Comparison of ENCODE assay signal across 9 cellular contexts in the genomic region with DNA sequence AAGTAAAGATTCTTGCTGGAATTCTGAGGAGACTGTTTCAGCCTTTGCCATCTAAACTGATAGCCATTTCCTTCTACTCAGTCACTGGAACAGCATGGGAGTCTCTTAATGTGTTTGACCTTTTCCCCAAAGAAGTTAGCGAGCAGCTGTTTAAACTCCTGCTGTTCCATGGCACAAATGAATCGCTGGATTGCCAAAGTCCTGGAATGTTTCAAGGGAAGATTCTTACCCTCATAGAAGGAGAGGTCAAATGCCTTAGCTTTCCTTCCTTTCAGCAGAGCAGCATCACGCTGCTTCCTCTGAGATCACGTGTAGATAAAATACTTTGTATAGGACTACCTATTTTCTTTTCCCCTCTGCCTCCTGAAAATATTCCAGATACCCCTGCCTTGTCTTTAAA. TPM values are rescaled to one million over a fixed set of nuclear protein-coding genes. Genes with fewer than 3 reads are reported as not detected.
A peak's percentile ranks its signal among the peaks of the same experiment; 100 is the strongest.
DNase-seq lines count a peak whose midpoint lies in the region; ATAC-seq and TF ChIP-seq lines count a peak whose summit lies in the region.
"Had no signal": no experiment of that assay in that cellular context is flagged by ENCODE, and none has a peak within 500 bp of the region (broad histone marks: within the 10 kb centered on the region; RNA-seq: fewer than 3 reads in every experiment).

No MANE protein-coding gene starts in this region.

- H3K36me3 Mint-ChIP-seq in mesothelial cell of epicardium, result peaks cover 3% of the 10 kb centered on the region
- H3K36me3 Mint-ChIP-seq: activated naive CD8-positive, alpha-beta T cell treated with anti-CD3 and anti-CD28 coated beads, Interleukin-2, amount 10 ng/mL, durations not matched to agents 7 days and 5 days had no signal

- no peaks in the 10 kb centered on the region for H3K27me3 Mint-ChIP-seq in mesothelial cell of epicardium (ENCODE audit: low read depth)

- no peak for TF ChIP-seq POLR2A in vagina (IDR thresholded peaks at IDR 0.05)

- no peak for TF ChIP-seq CTCF in epithelial cell of proximal tubule (conservative IDR thresholded peaks at IDR 0.05; ENCODE audit: low read depth, low read length)
- TF ChIP-seq CTCF in mesothelial cell of epicardium (IDR thresholded peaks at IDR 0.05; ENCODE audit: unreplicated experiment), result no peak
- no peak for TF ChIP-seq CTCF in vagina (IDR thresholded peaks at IDR 0.05)

- peak overlapping the region; percentile 88 for H3K27ac Mint-ChIP-seq in mesothelial cell of epicardium
- H3K27ac Mint-ChIP-seq: activated naive CD8-positive, alpha-beta T cell treated with anti-CD3 and anti-CD28 coated beads, Interleukin-2, amount 10 ng/mL, durations not matched to agents 7 days and 5 days had no signal

- no peak overlapping the region for H3K4me3 Mint-ChIP-seq in mesothelial cell of epicardium
- H3K4me3 Mint-ChIP-seq: activated naive CD8-positive, alpha-beta T cell treated with anti-CD3 and anti-CD28 coated beads, Interleukin-2, amount 10 ng/mL, durations not matched to agents 7 days and 5 days had no signal

- no peak overlapping the region for H3K4me3 ChIP-seq in epithelial cell of proximal tubule (ENCODE audit: low read depth, low read length)
- no peak overlapping the region for H3K4me3 ChIP-seq in vagina

- no peaks in the 10 kb centered on the region for H3K27me3 ChIP-seq in vagina

- peak; percentile 8 for DNase-seq in NCI-H82 (lab: John Stamatoyannopoulos, UW)
- DNase-seq in NCI-H82 treated with DMSO at 0.1 percent for 48 hours (lab: John Stamatoyannopoulos, UW; ENCODE audit: unreplicated experiment), result no peak
- DNase-seq in epithelial cell of proximal tubule (ENCODE audit: low read depth), result peak; percentile 76
- DNase-seq in mesothelial cell of epicardium (ENCODE audit: low spot score in 2 of 2, unreplicated experiment in 2 of 2), result no peak
- DNase-seq in vagina (ENCODE audit: extremely low spot score in 2 of 2), result no peak
- DNase-seq: activated naive CD8-positive, alpha-beta T cell treated with anti-CD3 and anti-CD28 coated beads, Interleukin-2, amount 10 ng/mL, durations not matched to agents 7 days and 5 days had no signal

- H3K9me3 Mint-ChIP-seq in mesothelial cell of epicardium, result no peaks in the 10 kb centered on the region
- H3K9me3 Mint-ChIP-seq: activated naive CD8-positive, alpha-beta T cell treated with anti-CD3 and anti-CD28 coated beads, Interleukin-2, amount 10 ng/mL, durations not matched to agents 7 days and 5 days had no signal

- peaks cover 18% of the 10 kb centered on the region for H3K4me1 Mint-ChIP-seq in mesothelial cell of epicardium
- H3K4me1 Mint-ChIP-seq: activated naive CD8-positive, alpha-beta T cell treated with anti-CD3 and anti-CD28 coated beads, Interleukin-2, amount 10 ng/mL, durations not matched to agents 7 days and 5 days had no signal

- H3K27ac ChIP-seq in vagina, result peak overlapping the region; percentile 28

- ATAC-seq in GM18909 (IDR thresholded peaks at IDR 0.05; ENCODE audit: poor library complexity, unreplicated experiment), result no peak
- ATAC-seq in GM18511 (IDR thresholded peaks at IDR 0.05; ENCODE audit: unreplicated experiment), result no peak
- ATAC-seq in GM21447 (IDR thresholded peaks at IDR 0.05; ENCODE audit: unreplicated experiment), result no peak

- H3K4me1 ChIP-seq in vagina, result peaks cover 21% of the 10 kb centered on the region

- peaks cover 0 to 2% of the 10 kb centered on the region in 2 donors for H3K36me3 ChIP-seq in vagina

- intact Hi-C loops in vagina (cut with DNase I), result no loop called here

- no peaks in the 10 kb centered on the region for H3K9me3 ChIP-seq in vagina

RNA-seq across cellular contexts. Expression of gene NR2C1, which starts 10.5 kb away (rescaled TPM):
- total RNA-seq in epithelial cell of proximal tubule (31.2 and 43.4 TPM in 2 replicates), mesothelial cell of epicardium (51.9 to 53.9 TPM (median 52.4 TPM) in 3 replicates), vagina (49.4 TPM)

Comparison
In these comparisons a context has a peak if more than half of its experiments do, and no peak if none do; other contexts are left out.
1. DNase-seq: peak in NCI-H82 (single experiment) and epithelial cell of proximal tubule (single experiment); none in NCI-H82 treated with DMSO at 0.1 percent for 48 hours (single experiment), mesothelial cell of epicardium (0 of 2) and vagina (0 of 2).